Comparison of ENCODE assay signal across 13 cellular contexts in the genomic region with DNA sequence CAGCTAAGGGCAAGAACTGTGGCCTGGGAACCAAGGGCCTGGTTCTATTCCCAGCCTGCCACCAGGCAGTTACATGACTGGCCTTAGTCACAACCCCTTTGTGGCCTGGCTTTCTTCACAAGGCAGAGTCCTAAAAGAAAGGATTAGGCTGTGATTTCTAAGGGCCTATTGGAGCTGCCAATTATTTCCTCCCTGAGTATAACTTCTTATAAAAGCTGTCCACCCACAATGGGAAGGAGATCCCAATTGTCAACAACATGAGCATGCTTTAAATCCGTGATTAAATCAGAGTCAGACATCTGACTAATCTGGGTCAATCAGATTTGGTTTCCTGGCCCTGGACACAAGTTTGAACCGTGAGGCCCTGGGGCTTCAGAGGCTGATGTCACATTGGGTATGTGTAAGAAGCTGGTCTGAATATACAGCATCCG.
DNase-seq lines count a peak whose midpoint lies in the region; ATAC-seq and TF ChIP-seq lines count a peak whose summit lies in the region.
"Had no signal": no experiment of that assay in that cellular context is flagged by ENCODE, and none has a peak within 500 bp of the region (broad histone marks: within the 10 kb centered on the region; RNA-seq: fewer than 3 reads in every experiment).

No MANE protein-coding gene starts in this region.

- no peak overlapping the region for H3K27ac Mint-ChIP-seq in progenitor cell of endocrine pancreas

- H3K9me3 ChIP-seq in psoas muscle: no peaks in the 10 kb centered on the region
- H3K9me3 ChIP-seq: gastroesophageal sphincter, transverse colon had no signal

- DNase-seq in EL (peak; percentile 60), RWPE1 (ENCODE audit: low spot score) (peak; percentile 10), fibroblast of gingiva (ENCODE audit: low read depth) (peak; percentile 64), psoas muscle (peak; percentile 24 to 53), NCI-H2107 (lab: John Stamatoyannopoulos, UW) (no peak), progenitor cell of endocrine pancreas (ENCODE audit: low spot score, unreplicated experiment) (no peak)
- DNase-seq: Calu3, NCI-H187 treated with DMSO at 0.1 percent for 48 hours, transverse colon had no signal

- ATAC-seq in psoas muscle (peak; percentile 87 to 93 (median 92)), HG02884 (IDR thresholded peaks at IDR 0.05; ENCODE audit: unreplicated experiment) (no peak), HG03039 (IDR thresholded peaks at IDR 0.05; ENCODE audit: unreplicated experiment) (no peak)
- ATAC-seq: gastroesophageal sphincter had no signal

- H3K4me1 Mint-ChIP-seq in progenitor cell of endocrine pancreas (ENCODE audit: low read depth): peaks cover 2% of the 10 kb centered on the region

- H3K4me1 ChIP-seq in psoas muscle: peaks cover 31% of the 10 kb centered on the region
- H3K4me1 ChIP-seq: gastroesophageal sphincter, transverse colon had no signal

- POLR2A ChIA-PET in RWPE1 (lab: Yijun Ruan, JAX; ENCODE audit: low non-redundant PET): no interaction called here

- H3K4me3 Mint-ChIP-seq in progenitor cell of endocrine pancreas (ENCODE audit: low read depth): no peak overlapping the region

- H3K9me3 Mint-ChIP-seq in progenitor cell of endocrine pancreas (ENCODE audit: low read depth): no peaks in the 10 kb centered on the region

- no peaks in the 10 kb centered on the region for H3K27me3 ChIP-seq in psoas muscle (ENCODE audit: insufficient read depth in 3 of 3, low read length in 2 of 3)
- H3K27me3 ChIP-seq: gastroesophageal sphincter, transverse colon had no signal

- H3K4me3 ChIP-seq in psoas muscle: no peak overlapping the region
- H3K4me3 ChIP-seq: gastroesophageal sphincter, lung, transverse colon had no signal

- peaks cover 0 to 8% of the 10 kb centered on the region in 2 donors for H3K36me3 ChIP-seq in psoas muscle (ENCODE audit: insufficient read depth in 1 of 2, low read depth in 1 of 2)
- H3K36me3 ChIP-seq: gastroesophageal sphincter, transverse colon had no signal

- intact Hi-C loops in psoas muscle (cut with DNase I): loop anchor here in 1 of 2 donors (10.0 kb wide), 1 partner anchor 479 kb away; no protein-coding TSS in a partner anchor

- no peaks in the 10 kb centered on the region for H3K27me3 Mint-ChIP-seq in progenitor cell of endocrine pancreas

- WGBS in psoas muscle, 3 donors: 35 to 40% (median 40%) methylated on average over 3 of the region's 3 CpGs

- H3K27ac ChIP-seq in RWPE1 (no peak overlapping the region), psoas muscle (peak overlapping the region; percentile 84)
- H3K27ac ChIP-seq: gastroesophageal sphincter, transverse colon had no signal

- H3K36me3 Mint-ChIP-seq in progenitor cell of endocrine pancreas (ENCODE audit: insufficient read depth): no peaks in the 10 kb centered on the region

- TF ChIP-seq CTCF in RWPE1 (conservative IDR thresholded peaks at IDR 0.05; ENCODE audit: low read depth) (no peak), psoas muscle (IDR thresholded peaks at IDR 0.05) (no peak), progenitor cell of endocrine pancreas (IDR thresholded peaks at IDR 0.05; ENCODE audit: unreplicated experiment) (no peak)

- CTCF ChIA-PET in RWPE1 (lab: Yijun Ruan, JAX): interaction anchor here (0.5 to 2.7 kb wide), 3 partner anchors 101 to 386 kb away, joined by 3 to 19 read pairs (median 4); no protein-coding TSS in a partner anchor

Comparison
In these comparisons a context has a peak if more than half of its experiments do, and no peak if none do; other contexts are left out.
1. DNase-seq: peak in EL (single experiment), RWPE1 (single experiment), fibroblast of gingiva (single experiment) and psoas muscle (2 of 2); none in NCI-H2107 (single experiment) and progenitor cell of endocrine pancreas (single experiment).
2. ATAC-seq: peak in psoas muscle (4 of 4); none in HG02884 (single experiment) and HG03039 (single experiment).